39 cellular contexts compared by ENCODE assay signal in genomic region chr15:39843561-39843960, GRCh38.
"Had no signal": no experiment of that assay in that cellular context is flagged by ENCODE, and none has a peak within 500 bp of the region (broad histone marks: within the 10 kb centered on the region; RNA-seq: fewer than 3 reads in every experiment).

No MANE protein-coding gene starts in this region.

- DNase-seq: activated CD4-positive, alpha-beta memory T cell treated with anti-CD3 and anti-CD28 coated beads, Interleukin-2, amount 10 ng/mL, durations not matched to agents 7 days and 5 days; activated CD4-positive, alpha-beta T cell treated with anti-CD3 and anti-CD28 coated beads for 1 hour; activated CD4-positive, alpha-beta T cell treated with anti-CD3 and anti-CD28 coated beads for 48 hours; activated CD4-positive, CD25-positive, alpha-beta regulatory T cell; activated CD8-positive, alpha-beta memory T cell treated with anti-CD3 and anti-CD28 coated beads for 24 hours; activated CD8-positive, alpha-beta memory T cell treated with anti-CD3 and anti-CD28 coated beads, Interleukin-2, amount 10 ng/mL, durations not matched to agents 7 days and 5 days; activated CD8-positive, alpha-beta memory T cell treated with anti-CD3 and anti-CD28 coated beads, Interleukin-2, amount 50 U/mL, for 48 hours; activated effector memory CD4-positive, alpha-beta T cell treated with anti-CD3 and anti-CD28 coated beads, Interleukin-2, amount 50 U/mL, for 16 hours; activated naive CD4-positive, alpha-beta T cell; activated naive CD4-positive, alpha-beta T cell treated with anti-CD3 and anti-CD28 coated beads, Interleukin-2, amount 50 U/mL, for 16 hours; activated naive CD8-positive, alpha-beta T cell treated with anti-CD3 and anti-CD28 coated beads for 36 hours; activated T-cell treated with anti-CD3 and anti-CD28 coated beads, Interleukin-2, amount 50 U/mL, for 72 hours; amniotic stem cell; aorta; brain microvascular endothelial cell; central memory CD4-positive, alpha-beta T cell; NCI-H1092 treated with DMSO at 0.1 percent for 48 hours; NCI-H1417; NCI-H146; NCI-H187; NCI-H2029 treated with DMSO at 0.1 percent for 48 hours; NCI-H2107; NCI-H2171; NCI-H510A; NCI-H526; NCI-H748 treated with DMSO at 0.1 percent for 48 hours; NK-92 treated with Interleukin-12 subunit alpha and Interleukin-12 subunit beta, amount 100 ng/mL, for 24 hours; PC-3; Peyer's patch; RPMI8226; SHP77 treated with DMSO at 0.1 percent for 48 hours; SW 1271; T-helper 1 cell; T-helper 2 cell; T-helper 9 cell; WERI-Rb-1 had no signal

- H3K4me3 ChIP-seq: Peyer's patch, SJSA1 had no signal

- H3K36me3 ChIP-seq: brain microvascular endothelial cell, Peyer's patch, SJSA1, WERI-Rb-1 had no signal

- H3K9me3 ChIP-seq: Peyer's patch, SJSA1 had no signal

- H3K27me3 ChIP-seq: brain microvascular endothelial cell, Peyer's patch, SJSA1 had no signal

- H3K4me1 Mint-ChIP-seq: activated CD4-positive, alpha-beta memory T cell treated with anti-CD3 and anti-CD28 coated beads, Interleukin-2, amount 10 ng/mL, durations not matched to agents 7 days and 5 days; activated CD8-positive, alpha-beta memory T cell treated with anti-CD3 and anti-CD28 coated beads, Interleukin-2, amount 10 ng/mL, durations not matched to agents 7 days and 5 days; activated naive CD8-positive, alpha-beta T cell treated with anti-CD3 and anti-CD28 coated beads for 36 hours; activated T-helper 17 cell treated with anti-CD3 and anti-CD28 coated beads, Interleukin-2, amount 50 U/mL, for 72 hours had no signal

- H3K27ac ChIP-seq: brain microvascular endothelial cell, Peyer's patch, SJSA1, WERI-Rb-1 had no signal

- ATAC-seq: activated CD8-positive, alpha-beta memory T cell treated with anti-CD3 and anti-CD28 coated beads, Interleukin-2, amount 10 ng/mL, durations not matched to agents 7 days and 5 days; activated T-cell treated with anti-CD3 and anti-CD28 coated beads, Interleukin-2, amount 50 U/mL, for 72 hours; activated T-helper 17 cell treated with anti-CD3 and anti-CD28 coated beads, Interleukin-2, amount 50 U/mL, for 72 hours; PC-3; SK-N-SH treated with all-trans-retinoic acid at 6 μM for 48 hours had no signal

- H3K9me3 Mint-ChIP-seq: activated CD4-positive, alpha-beta memory T cell treated with anti-CD3 and anti-CD28 coated beads, Interleukin-2, amount 10 ng/mL, durations not matched to agents 7 days and 5 days; activated naive CD8-positive, alpha-beta T cell treated with anti-CD3 and anti-CD28 coated beads for 36 hours; activated T-helper 17 cell treated with anti-CD3 and anti-CD28 coated beads, Interleukin-2, amount 50 U/mL, for 72 hours had no signal

- H3K4me1 ChIP-seq: Peyer's patch had no signal

- H3K36me3 Mint-ChIP-seq: activated CD8-positive, alpha-beta memory T cell treated with anti-CD3 and anti-CD28 coated beads, Interleukin-2, amount 10 ng/mL, durations not matched to agents 7 days and 5 days; activated naive CD8-positive, alpha-beta T cell treated with anti-CD3 and anti-CD28 coated beads for 36 hours had no signal

- H3K4me3 Mint-ChIP-seq: activated CD4-positive, alpha-beta memory T cell treated with anti-CD3 and anti-CD28 coated beads, Interleukin-2, amount 10 ng/mL, durations not matched to agents 7 days and 5 days; activated CD8-positive, alpha-beta memory T cell treated with anti-CD3 and anti-CD28 coated beads, Interleukin-2, amount 10 ng/mL, durations not matched to agents 7 days and 5 days; activated naive CD8-positive, alpha-beta T cell treated with anti-CD3 and anti-CD28 coated beads for 36 hours; activated T-cell treated with anti-CD3 and anti-CD28 coated beads, Interleukin-2, amount 50 U/mL, for 72 hours; activated T-helper 17 cell treated with anti-CD3 and anti-CD28 coated beads, Interleukin-2, amount 50 U/mL, for 72 hours had no signal
